Comparison of ENCODE assay signal across 23 cellular contexts in the genomic region with DNA sequence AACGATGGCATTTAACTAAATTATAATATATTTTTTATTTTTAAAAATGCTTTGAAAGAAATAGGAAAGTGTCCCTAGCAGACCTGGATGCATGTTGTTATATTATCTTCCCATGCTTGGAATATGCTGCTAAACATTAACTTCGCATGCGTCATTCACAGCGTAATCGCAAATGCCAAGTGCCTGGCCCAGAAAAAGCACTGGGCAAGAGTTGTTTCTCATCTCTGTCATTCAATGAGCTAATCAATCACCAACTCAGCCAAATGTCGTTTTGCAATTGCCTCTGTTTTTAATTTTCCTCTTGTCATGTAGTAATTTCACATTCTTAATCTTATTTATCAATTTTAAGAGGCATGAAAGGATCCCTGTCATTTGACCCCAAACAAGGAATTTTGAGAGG.
"Had no signal": no experiment of that assay in that cellular context is flagged by ENCODE, and none has a peak within 500 bp of the region (broad histone marks: within the 10 kb centered on the region; RNA-seq: fewer than 3 reads in every experiment).

No MANE protein-coding gene starts in this region.

- H3K4me1 ChIP-seq: breast epithelium, heart left ventricle, parathyroid adenoma, tibial artery had no signal

- ATAC-seq: activated CD4-positive, alpha-beta T cell treated with anti-CD3 and anti-CD28 coated beads for 36 hours; heart left ventricle; left ventricle myocardium superior; right cardiac atrium had no signal

- H3K9me3 ChIP-seq: breast epithelium, neutrophil, tibial artery had no signal

- H3K27ac Mint-ChIP-seq: activated B cell treated with CpG ODN at 0.5 μM for 24 hours; activated CD4-positive, alpha-beta T cell treated with anti-CD3 and anti-CD28 coated beads for 36 hours; activated naive CD8-positive, alpha-beta T cell treated with anti-CD3 and anti-CD28 coated beads for 36 hours; activated T-cell treated with anti-CD3 and anti-CD28 coated beads, Interleukin-2, amount 50 U/mL, for 24 hours; mesothelial cell of epicardium; nephron; stimulated activated naive CD8-positive, alpha-beta T cell treated with anti-CD3 and anti-CD28 coated beads, Interleukin-15, Interleukin-2, amounts not matched to agents 100 ng/mL and 50 ng/mL, for 24 hours had no signal

- DNase-seq: activated B cell treated with CpG ODN at 0.5 μM for 24 hours; activated CD4-positive, alpha-beta T cell treated with anti-CD3 and anti-CD28 coated beads for 36 hours; activated CD4-positive, alpha-beta T cell treated with anti-CD3 and anti-CD28 coated beads, Interleukin-2, amount 50 U/mL, for 4 hours; activated CD8-positive, alpha-beta memory T cell treated with anti-CD3 and anti-CD28 coated beads for 24 hours; activated CD8-positive, alpha-beta memory T cell treated with anti-CD3 and anti-CD28 coated beads, Interleukin-2, amount 50 U/mL, for 4 hours; activated naive CD4-positive, alpha-beta T cell treated with Interleukin-2 at 50 U/mL for 16 hours; activated naive CD8-positive, alpha-beta T cell treated with anti-CD3 and anti-CD28 coated beads for 36 hours; activated T-cell treated with anti-CD3 and anti-CD28 coated beads, Interleukin-2, amount 50 U/mL, for 24 hours; effector memory CD4-positive, alpha-beta T cell; heart left ventricle; left ventricle myocardium superior; mammary epithelial cell; right cardiac atrium; stimulated activated CD4-positive, alpha-beta T cell treated with anti-CD3 and anti-CD28 coated beads, Interleukin-1b, Interleukin-23, amount 100 ng/mL, for 48 hours; T-helper 1 cell; tibial artery had no signal

- H3K4me3 Mint-ChIP-seq: activated B cell treated with CpG ODN at 0.5 μM for 24 hours; activated CD4-positive, alpha-beta T cell treated with anti-CD3 and anti-CD28 coated beads for 36 hours; activated naive CD8-positive, alpha-beta T cell treated with anti-CD3 and anti-CD28 coated beads for 36 hours; activated T-cell treated with anti-CD3 and anti-CD28 coated beads, Interleukin-2, amount 50 U/mL, for 24 hours; central memory CD8-positive, alpha-beta T cell; mesothelial cell of epicardium; nephron; stimulated activated naive CD8-positive, alpha-beta T cell treated with anti-CD3 and anti-CD28 coated beads, Interleukin-15, Interleukin-2, amounts not matched to agents 100 ng/mL and 50 ng/mL, for 24 hours had no signal

- H3K36me3 Mint-ChIP-seq: activated naive CD8-positive, alpha-beta T cell treated with anti-CD3 and anti-CD28 coated beads for 36 hours; mesothelial cell of epicardium had no signal

- H3K4me3 ChIP-seq: breast epithelium, heart left ventricle, tibial artery had no signal

- H3K27me3 ChIP-seq: neutrophil had no signal

- H3K27me3 Mint-ChIP-seq: activated B cell treated with CpG ODN at 0.5 μM for 24 hours; activated CD4-positive, alpha-beta T cell treated with anti-CD3 and anti-CD28 coated beads for 36 hours; activated naive CD8-positive, alpha-beta T cell treated with anti-CD3 and anti-CD28 coated beads for 36 hours; activated T-cell treated with anti-CD3 and anti-CD28 coated beads, Interleukin-2, amount 50 U/mL, for 24 hours; stimulated activated naive CD8-positive, alpha-beta T cell treated with anti-CD3 and anti-CD28 coated beads, Interleukin-15, Interleukin-2, amounts not matched to agents 100 ng/mL and 50 ng/mL, for 24 hours had no signal

- H3K4me1 Mint-ChIP-seq: activated B cell treated with CpG ODN at 0.5 μM for 24 hours; activated CD4-positive, alpha-beta T cell treated with anti-CD3 and anti-CD28 coated beads for 36 hours; activated naive CD8-positive, alpha-beta T cell treated with anti-CD3 and anti-CD28 coated beads for 36 hours; central memory CD8-positive, alpha-beta T cell; mesothelial cell of epicardium; nephron had no signal

- H3K9ac ChIP-seq: parathyroid adenoma had no signal

- H3K79me2 ChIP-seq: parathyroid adenoma had no signal

- H2AFZ ChIP-seq: parathyroid adenoma had no signal

- H3K36me3 ChIP-seq: breast epithelium, heart left ventricle, neutrophil, tibial artery had no signal

- H3K9me3 Mint-ChIP-seq: activated naive CD8-positive, alpha-beta T cell treated with anti-CD3 and anti-CD28 coated beads for 36 hours; nephron had no signal

- H3K27ac ChIP-seq: breast epithelium, heart left ventricle, neutrophil, parathyroid adenoma, tibial artery had no signal
